ENCODE assay signal across 1 cellular context in genomic region chr17:16251556-16251955, GRCh38.
TF ChIP-seq lines count a peak whose summit lies in the region.

No MANE protein-coding gene starts in this region.

TF ChIP-seq in HepG2, 621 proteins besides CTCF, POLR2A, EP300 and RAD21:
- no peak for TF ChIP-seq PAXIP1 (CRISPR knock-in tag; conservative IDR thresholded peaks at IDR 0.05)
